8 cellular contexts compared by ENCODE assay signal in genomic region chr21:37367758-37368535, GRCh38. TPM values are rescaled to one million over a fixed set of nuclear protein-coding genes. Genes with fewer than 3 reads are reported as not detected.
DNase-seq lines count a peak whose midpoint lies in the region; ATAC-seq and TF ChIP-seq lines count a peak whose summit lies in the region.

No MANE protein-coding gene starts in this region.

- H3K27me3 ChIP-seq in right lobe of liver: no peaks in the 10 kb centered on the region

- ATAC-seq in HG03025 (IDR thresholded peaks at IDR 0.05; ENCODE audit: low FRiP score, unreplicated experiment) (peak; percentile 0), right lobe of liver (peak; percentile 2 to 29 (median 4))
- ATAC-seq in central memory CD8-positive, alpha-beta T cell (replicated peaks; ENCODE audit: extremely low read depth, poor library complexity, severe bottlenecking): no peak

- H3K36me3 ChIP-seq in right lobe of liver: no peaks in the 10 kb centered on the region

- BruUV-seq in Calu3 (replicated peaks; lab: Mats Ljungman, UMichigan): no TSS peak

- no peaks in the 10 kb centered on the region for H3K9me3 ChIP-seq in right lobe of liver

- H3K4me1 ChIP-seq in right lobe of liver: peaks cover 0 to 48% (median 12%) of the 10 kb centered on the region in 4 donors

- intact Hi-C loops in Calu3 (cut with micrococcal nuclease; ENCODE audit: unreplicated experiment): loop anchor here (5.0 kb wide), 1 partner anchor 101 kb away; the partner anchor contains the start of gene VPS26C
- intact Hi-C loops in right lobe of liver (cut with DNase I): loop anchor here in 1 of 2 donors (10.0 kb wide), 1 partner anchor 103 kb away; the partner anchor contains the start of gene VPS26C

- peaks cover 47% of the 10 kb centered on the region for H3K36me3 Mint-ChIP-seq in Calu3 (ENCODE audit: insufficient read depth, unreplicated experiment)
- H3K36me3 Mint-ChIP-seq in central memory CD8-positive, alpha-beta T cell (ENCODE audit: insufficient read depth): peaks cover 22% of the 10 kb centered on the region

- peak overlapping the region; percentile 64 to 90 (median 70) for H3K4me3 ChIP-seq in right lobe of liver

- TF ChIP-seq POLR2A in right lobe of liver (IDR thresholded peaks at IDR 0.05): peak; percentile 23

- TF ChIP-seq CTCF in Calu3 (IDR thresholded peaks at IDR 0.05; ENCODE audit: unreplicated experiment): no peak
- no peak for TF ChIP-seq CTCF in VCaP (conservative IDR thresholded peaks at IDR 0.05)
- no peak for TF ChIP-seq CTCF in right lobe of liver (IDR thresholded peaks at IDR 0.05)

- DNase-seq in Calu3: peak; percentile 12
- peak in 1 of 2 donors; percentile 19 for DNase-seq in central memory CD8-positive, alpha-beta T cell (ENCODE audit: low spot score in 2 of 2)
- peak; percentile 67 to 73 (median 72) for DNase-seq in right lobe of liver
- DNase-seq in stimulated activated CD8-positive, alpha-beta memory T cell treated with anti-CD3 and anti-CD28 coated beads, Interleukin-12 subunit alpha, Interleukin-12 subunit beta, amount 100 ng/mL, for 4 hours (ENCODE audit: low read depth): peak; percentile 18
- DNase-seq in SHP77 (lab: John Stamatoyannopoulos, UW): no peak
- no peak for DNase-seq in G401 (ENCODE audit: low spot score)

- WGBS in right lobe of liver (ENCODE audit: insufficient coverage, low coverage, low lambda C conversion rate, missing lambda C conversion rate): 1% methylated on average over 29 of the region's 61 CpGs

- H3K27ac ChIP-seq in VCaP (peak overlapping the region; percentile 100), right lobe of liver (peak overlapping the region; percentile 100)

- in situ Hi-C loops in G401 (cut with HindIII; ENCODE audit: low sequenced_read_pairs): no loop called here

- CTCF ChIA-PET in Calu3 (lab: Charles Lee): no interaction called here

- no peaks in the 10 kb centered on the region for H3K4me1 Mint-ChIP-seq in Calu3 (ENCODE audit: low read depth, unreplicated experiment)
- H3K4me1 Mint-ChIP-seq in central memory CD8-positive, alpha-beta T cell: peaks cover 57% of the 10 kb centered on the region

- H3K27ac Mint-ChIP-seq in Calu3 (ENCODE audit: unreplicated experiment): peak overlapping the region; percentile 77
- H3K27ac Mint-ChIP-seq in central memory CD8-positive, alpha-beta T cell (ENCODE audit: low read depth): peak overlapping the region; percentile 62

- H3K27me3 Mint-ChIP-seq in Calu3 (ENCODE audit: unreplicated experiment): no peaks in the 10 kb centered on the region
- H3K27me3 Mint-ChIP-seq in central memory CD8-positive, alpha-beta T cell: no peaks in the 10 kb centered on the region

- no peaks in the 10 kb centered on the region for H3K9me3 Mint-ChIP-seq in Calu3 (ENCODE audit: low read depth, unreplicated experiment)
- no peaks in the 10 kb centered on the region for H3K9me3 Mint-ChIP-seq in central memory CD8-positive, alpha-beta T cell

- peak overlapping the region; percentile 73 for H3K4me3 Mint-ChIP-seq in Calu3 (ENCODE audit: low read depth, unreplicated experiment)
- H3K4me3 Mint-ChIP-seq in central memory CD8-positive, alpha-beta T cell: peak overlapping the region; percentile 100

RNA-seq across cellular contexts. Expression of gene DYRK1A, which starts 1.4 kb away (rescaled TPM):
- total RNA-seq in Calu3 (2022) (45.4 and 45.6 TPM in 2 replicates), right lobe of liver (10 to 100 TPM; 20.6 to 32.5 (median 25.7) TPM)
- 36.5 and 51.4 TPM in 2 replicates for total RNA-seq in G401 (2014; rRNA removed; shearing (Covaris generic))

Comparison
In these comparisons a context has a peak if more than half of its experiments do, and no peak if none do; other contexts are left out.
1. DNase-seq: peak in Calu3 (single experiment), right lobe of liver (3 of 3) and stimulated activated CD8-positive, alpha-beta memory T cell treated with anti-CD3 and anti-CD28 coated beads, Interleukin-12 subunit alpha, Interleukin-12 subunit beta, amount 100 ng/mL, for 4 hours (single experiment); none in SHP77 (0 of 2) and G401 (single experiment).